Comparison of ENCODE assay signal across 1 cellular context in genomic region chr4:98658287-98659105, GRCh38.
TF ChIP-seq lines count a peak whose summit lies in the region.

Gene TSPAN5, minus strand, starts transcription at chr4:98658611.

TF ChIP-seq in HEK293, 187 proteins besides CTCF, POLR2A, EP300 and RAD21 (continued from another document):
- TF ChIP-seq ZNF513 (tag by site-specific recombination; IDR thresholded peaks at IDR 0.05) = no peak
- TF ChIP-seq ZFHX2 (tag by site-specific recombination; conservative IDR thresholded peaks at IDR 0.05) = peak; percentile 53; the same call in 1 of the 2 replicates
- TF ChIP-seq SP2 (tag by site-specific recombination; IDR thresholded peaks at IDR 0.05) = peak; percentile 67
- TF ChIP-seq PRDM4 (tag by site-specific recombination; IDR thresholded peaks at IDR 0.05) = no peak
- TF ChIP-seq ZNF350 (tag by site-specific recombination; IDR thresholded peaks at IDR 0.05) = no peak
- no peak for TF ChIP-seq ZNF155 (tag by site-specific recombination; IDR thresholded peaks at IDR 0.05)
- 0 out of 2 replicates have a peak, but pooled peaks have one; percentile 15 for TF ChIP-seq ZBTB17 (tag by site-specific recombination; IDR thresholded peaks at IDR 0.05)
- peak; percentile 59; the same call in 1 of the 2 replicates for TF ChIP-seq ZNF423 (tag by site-specific recombination; IDR thresholded peaks at IDR 0.05)
- TF ChIP-seq ZBTB6 (tag by site-specific recombination; IDR thresholded peaks at IDR 0.05) = no peak
- no peak for TF ChIP-seq ZNF10 (tag by site-specific recombination; IDR thresholded peaks at IDR 0.05)
- peak; percentile 97 for TF ChIP-seq ZBTB8A (tag by site-specific recombination; IDR thresholded peaks at IDR 0.05)
- TF ChIP-seq ZNF544 (tag by site-specific recombination; IDR thresholded peaks at IDR 0.05) = no peak
- TF ChIP-seq HOXD13 (CRISPR knock-in tag; IDR thresholded peaks at IDR 0.05; ENCODE audit: borderline replicate concordance) = no peak
- no peak for TF ChIP-seq ZNF501 (tag by site-specific recombination; IDR thresholded peaks at IDR 0.05)
- TF ChIP-seq SCRT1 (tag by site-specific recombination; IDR thresholded peaks at IDR 0.05; ENCODE audit: borderline replicate concordance) = no peak
- TF ChIP-seq ZNF362 (tag by site-specific recombination; IDR thresholded peaks at IDR 0.05) = no peak
